Comparison of ENCODE assay signal across 41 cellular contexts in genomic region chr1:99934801-99935200, GRCh38.
"Had no signal": no experiment of that assay in that cellular context is flagged by ENCODE, and none has a peak within 500 bp of the region (broad histone marks: within the 10 kb centered on the region; RNA-seq: fewer than 3 reads in every experiment).

No MANE protein-coding gene starts in this region.

- FAIRE-seq: astrocyte, bronchial epithelial cell had no signal

- H3K9me3 ChIP-seq: adrenal gland, ascending aorta, body of pancreas, breast epithelium had no signal

- H3K27ac ChIP-seq: adrenal gland, ascending aorta, body of pancreas, brain microvascular endothelial cell, breast epithelium, cardiac muscle cell had no signal

- H3K4me3 Mint-ChIP-seq: activated naive CD4-positive, alpha-beta T cell treated with anti-CD3 and anti-CD28 coated beads for 36 hours; activated naive CD4-positive, alpha-beta T cell treated with anti-CD3 and anti-CD28 coated beads, Interleukin-2, amount 10 ng/mL, durations not matched to agents 7 days and 5 days; activated naive CD4-positive, alpha-beta T cell treated with anti-CD3 and anti-CD28 coated beads, Interleukin-2, amount 50 U/mL, for 24 hours; activated naive CD8-positive, alpha-beta T cell; activated naive CD8-positive, alpha-beta T cell treated with anti-CD3 and anti-CD28 coated beads for 36 hours; activated naive CD8-positive, alpha-beta T cell treated with anti-CD3 and anti-CD28 coated beads, Interleukin-2, amount 10 ng/mL, durations not matched to agents 7 days and 5 days; activated naive CD8-positive, alpha-beta T cell treated with anti-CD3 and anti-CD28 coated beads, Interleukin-2, amount 50 U/mL, for 24 hours; activated T-cell treated with anti-CD3 and anti-CD28 coated beads, Interleukin-2, amount 50 U/mL, for 24 hours; activated T-cell treated with anti-CD3 and anti-CD28 coated beads, Interleukin-2, amount 50 U/mL, for 4 hours; activated T-cell treated with anti-CD3 and anti-CD28 coated beads, Interleukin-2, amount 50 U/mL, for 72 hours; activated T-helper 1 cell treated with anti-CD3 and anti-CD28 coated beads, Interleukin-12 subunit alpha, Interleukin-12 subunit beta, Interleukin-2, Interleukin-4 antibody, amounts not matched to agents 30 ng/mL and 10 ng/mL and 1 ng/mL, durations not matched to agents 14 hours and 24 hours and 36 hours; activated T-helper 17 cell treated with anti-CD3 and anti-CD28 coated beads, Interleukin-2, amount 50 U/mL, for 72 hours; brain; central memory CD8-positive, alpha-beta T cell had no signal

- DNase-seq: activated effector memory CD4-positive, alpha-beta T cell treated with anti-CD3 and anti-CD28 coated beads, Interleukin-2, amount 50 U/mL, for 16 hours; activated effector memory CD4-positive, alpha-beta T cell treated with Interleukin-2 at 50 U/mL for 16 hours; activated gamma-delta T cell; activated gamma-delta T cell treated with Interleukin-2 at 50 U/mL for 16 hours; activated naive CD4-positive, alpha-beta T cell; activated naive CD4-positive, alpha-beta T cell treated with anti-CD3 and anti-CD28 coated beads for 36 hours; activated naive CD4-positive, alpha-beta T cell treated with anti-CD3 and anti-CD28 coated beads, Interleukin-2, amount 10 ng/mL, durations not matched to agents 7 days and 5 days; activated naive CD4-positive, alpha-beta T cell treated with anti-CD3 and anti-CD28 coated beads, Interleukin-2, amount 50 U/mL, for 16 hours; activated naive CD4-positive, alpha-beta T cell treated with Interleukin-2 at 50 U/mL for 16 hours; activated naive CD8-positive, alpha-beta T cell treated with anti-CD3 and anti-CD28 coated beads for 36 hours; activated naive CD8-positive, alpha-beta T cell treated with anti-CD3 and anti-CD28 coated beads, Interleukin-2, amount 10 ng/mL, durations not matched to agents 7 days and 5 days; activated naive CD8-positive, alpha-beta T cell treated with anti-CD3 and anti-CD28 coated beads, Interleukin-2, amount 50 U/mL, for 24 hours; activated T-cell treated with anti-CD3 and anti-CD28 coated beads for 4 hours; activated T-cell treated with anti-CD3 and anti-CD28 coated beads, Interleukin-2, amount 50 U/mL, for 1 hour; activated T-cell treated with anti-CD3 and anti-CD28 coated beads, Interleukin-2, amount 50 U/mL, for 24 hours; activated T-cell treated with anti-CD3 and anti-CD28 coated beads, Interleukin-2, amount 50 U/mL, for 4 hours; activated T-cell treated with anti-CD3 and anti-CD28 coated beads, Interleukin-2, amount 50 U/mL, for 48 hours; activated T-cell treated with anti-CD3 and anti-CD28 coated beads, Interleukin-2, amount 50 U/mL, for 72 hours; adrenal gland; amniotic stem cell; amygdala; anterior cingulate cortex; aorta; body of pancreas; brain microvascular endothelial cell; caudate nucleus; central memory CD4-positive, alpha-beta T cell; cerebellar nuclear complex had no signal

- H3K4me1 ChIP-seq: adrenal gland, ascending aorta, body of pancreas, breast epithelium had no signal

- H3K36me3 Mint-ChIP-seq: activated naive CD4-positive, alpha-beta T cell treated with anti-CD3 and anti-CD28 coated beads, Interleukin-2, amount 10 ng/mL, durations not matched to agents 7 days and 5 days; activated naive CD4-positive, alpha-beta T cell treated with anti-CD3 and anti-CD28 coated beads, Interleukin-2, amount 50 U/mL, for 24 hours; activated naive CD8-positive, alpha-beta T cell treated with anti-CD3 and anti-CD28 coated beads for 36 hours; brain had no signal

- H3K27ac Mint-ChIP-seq: activated naive CD4-positive, alpha-beta T cell treated with anti-CD3 and anti-CD28 coated beads for 36 hours; activated naive CD4-positive, alpha-beta T cell treated with anti-CD3 and anti-CD28 coated beads, Interleukin-2, amount 10 ng/mL, durations not matched to agents 7 days and 5 days; activated naive CD4-positive, alpha-beta T cell treated with anti-CD3 and anti-CD28 coated beads, Interleukin-2, amount 50 U/mL, for 24 hours; activated naive CD4-positive, alpha-beta T cell treated with anti-CD3 and anti-CD28 coated beads, Interleukin-2, amount 50 U/mL, for 72 hours; activated naive CD8-positive, alpha-beta T cell; activated naive CD8-positive, alpha-beta T cell treated with anti-CD3 and anti-CD28 coated beads for 36 hours; activated naive CD8-positive, alpha-beta T cell treated with anti-CD3 and anti-CD28 coated beads, Interleukin-2, amount 10 ng/mL, durations not matched to agents 7 days and 5 days; activated naive CD8-positive, alpha-beta T cell treated with anti-CD3 and anti-CD28 coated beads, Interleukin-2, amount 50 U/mL, for 24 hours; activated T-cell treated with anti-CD3 and anti-CD28 coated beads, Interleukin-2, amount 50 U/mL, for 24 hours; activated T-cell treated with anti-CD3 and anti-CD28 coated beads, Interleukin-2, amount 50 U/mL, for 72 hours; activated T-helper 1 cell treated with anti-CD3 and anti-CD28 coated beads, Interleukin-12 subunit alpha, Interleukin-12 subunit beta, Interleukin-2, Interleukin-4 antibody, amounts not matched to agents 30 ng/mL and 10 ng/mL and 1 ng/mL, durations not matched to agents 14 hours and 24 hours and 36 hours; activated T-helper 17 cell treated with anti-CD3 and anti-CD28 coated beads, Interleukin-2, amount 50 U/mL, for 72 hours; activated T-helper 2 cell treated with anti-CD3 and anti-CD28 coated beads, Interferon-gamma antibody, Interleukin-2, Interleukin-4, amounts not matched to agents 10 μg/mL and 5 μg/mL and 100 μg/mL, durations not matched to agents 14 hours and 24 hours and 36 hours; brain had no signal

- H3K27me3 ChIP-seq: adrenal gland, ascending aorta, body of pancreas, brain microvascular endothelial cell, breast epithelium, cardiac muscle cell had no signal

- ATAC-seq: activated T-cell treated with anti-CD3 and anti-CD28 coated beads, Interleukin-2, amount 50 U/mL, for 4 hours; activated T-cell treated with anti-CD3 and anti-CD28 coated beads, Interleukin-2, amount 50 U/mL, for 72 hours; body of pancreas had no signal

- H3K4me3 ChIP-seq: adrenal gland, ascending aorta, body of pancreas, breast epithelium, cardiac muscle cell had no signal

- H3K9me3 Mint-ChIP-seq: activated naive CD4-positive, alpha-beta T cell treated with anti-CD3 and anti-CD28 coated beads, Interleukin-2, amount 10 ng/mL, durations not matched to agents 7 days and 5 days; activated naive CD4-positive, alpha-beta T cell treated with anti-CD3 and anti-CD28 coated beads, Interleukin-2, amount 50 U/mL, for 24 hours; activated naive CD8-positive, alpha-beta T cell treated with anti-CD3 and anti-CD28 coated beads for 36 hours; activated naive CD8-positive, alpha-beta T cell treated with anti-CD3 and anti-CD28 coated beads, Interleukin-2, amount 10 ng/mL, durations not matched to agents 7 days and 5 days; activated naive CD8-positive, alpha-beta T cell treated with anti-CD3 and anti-CD28 coated beads, Interleukin-2, amount 50 U/mL, for 24 hours; activated T-cell treated with anti-CD3 and anti-CD28 coated beads, Interleukin-2, amount 50 U/mL, for 24 hours; activated T-cell treated with anti-CD3 and anti-CD28 coated beads, Interleukin-2, amount 50 U/mL, for 4 hours; activated T-cell treated with anti-CD3 and anti-CD28 coated beads, Interleukin-2, amount 50 U/mL, for 72 hours; activated T-helper 1 cell treated with anti-CD3 and anti-CD28 coated beads, Interleukin-12 subunit alpha, Interleukin-12 subunit beta, Interleukin-2, Interleukin-4 antibody, amounts not matched to agents 30 ng/mL and 10 ng/mL and 1 ng/mL, durations not matched to agents 14 hours and 24 hours and 36 hours; activated T-helper 17 cell treated with anti-CD3 and anti-CD28 coated beads, Interleukin-2, amount 50 U/mL, for 72 hours; activated T-helper 2 cell treated with anti-CD3 and anti-CD28 coated beads, Interferon-gamma antibody, Interleukin-2, Interleukin-4, amounts not matched to agents 10 μg/mL and 5 μg/mL and 100 μg/mL, durations not matched to agents 14 hours and 24 hours and 36 hours; central memory CD8-positive, alpha-beta T cell had no signal

- H3K36me3 ChIP-seq: adrenal gland, ascending aorta, brain microvascular endothelial cell, breast epithelium, cardiac muscle cell had no signal

- H3K4me1 Mint-ChIP-seq: activated naive CD4-positive, alpha-beta T cell treated with anti-CD3 and anti-CD28 coated beads, Interleukin-2, amount 10 ng/mL, durations not matched to agents 7 days and 5 days; activated naive CD4-positive, alpha-beta T cell treated with anti-CD3 and anti-CD28 coated beads, Interleukin-2, amount 50 U/mL, for 24 hours; activated naive CD8-positive, alpha-beta T cell treated with anti-CD3 and anti-CD28 coated beads for 36 hours; activated naive CD8-positive, alpha-beta T cell treated with anti-CD3 and anti-CD28 coated beads, Interleukin-2, amount 10 ng/mL, durations not matched to agents 7 days and 5 days; activated naive CD8-positive, alpha-beta T cell treated with anti-CD3 and anti-CD28 coated beads, Interleukin-2, amount 50 U/mL, for 24 hours; activated T-helper 17 cell treated with anti-CD3 and anti-CD28 coated beads, Interleukin-2, amount 50 U/mL, for 72 hours; brain; central memory CD8-positive, alpha-beta T cell had no signal
